ENCODE assay signal across 3 cellular contexts in genomic region chr6:53685773-53686172, GRCh38. TPM values are rescaled to one million over a fixed set of nuclear protein-coding genes. Genes with fewer than 3 reads are reported as not detected.
"Had no signal": no experiment of that assay in that cellular context is flagged by ENCODE, and none has a peak within 500 bp of the region (broad histone marks: within the 10 kb centered on the region; RNA-seq: fewer than 3 reads in every experiment).

No MANE protein-coding gene starts in this region.

RNA-seq across cellular contexts. Expression of gene KLHL31, which starts 20.2 kb away (rescaled TPM):
- total RNA-seq: pulmonary artery endothelial cell had no signal
- polyA plus RNA-seq: naive thymus-derived CD4-positive, alpha-beta T cell; naive thymus-derived CD8-positive, alpha-beta T cell had no signal
